4 cellular contexts compared by ENCODE assay signal in the genomic region with DNA sequence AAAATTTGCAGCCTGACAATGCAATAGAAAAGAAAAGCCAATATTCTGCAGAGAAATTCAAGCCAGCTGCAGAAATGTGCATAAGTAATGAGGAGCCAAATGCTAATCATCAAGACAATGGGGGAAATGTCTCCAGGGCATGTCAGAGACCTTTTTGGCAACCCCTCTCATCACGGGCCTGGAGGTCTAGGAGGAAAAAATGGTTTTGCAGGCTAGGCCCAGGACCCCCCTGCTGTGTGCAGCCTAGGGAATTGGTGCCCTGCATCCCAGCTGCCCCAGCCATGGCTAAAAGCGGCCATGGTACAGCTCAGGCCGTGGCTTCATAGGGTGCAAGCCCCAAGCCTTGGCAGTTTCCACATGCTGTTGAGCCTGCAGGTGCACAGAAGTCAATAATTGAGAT.
A peak's percentile ranks its signal among the peaks of the same experiment; 100 is the strongest.
TF ChIP-seq lines count a peak whose summit lies in the region.

No MANE protein-coding gene starts in this region.

TF ChIP-seq in A549, 52 proteins besides CTCF, POLR2A, EP300 and RAD21:
- TF ChIP-seq FOSB (CRISPR knock-in tag; IDR thresholded peaks at IDR 0.05), result no peak
- TF ChIP-seq SREBF2 (IDR thresholded peaks at IDR 0.05), result no peak
- TF ChIP-seq EHMT2 (IDR thresholded peaks at IDR 0.05; ENCODE audit: low read depth), result no peak
- TF ChIP-seq PHF8 (IDR thresholded peaks at IDR 0.05; ENCODE audit: borderline replicate concordance, low read depth), result no peak
- TF ChIP-seq ZFP36 (IDR thresholded peaks at IDR 0.05; ENCODE audit: borderline replicate concordance, partially characterized antibody), result peak; percentile 91

TF ChIP-seq in HEK293, 187 proteins besides CTCF, POLR2A, EP300 and RAD21:
- TF ChIP-seq BCL11B (tag by site-specific recombination; IDR thresholded peaks at IDR 0.05; ENCODE audit: low read depth), result no peak
- TF ChIP-seq ZNF585B (tag by site-specific recombination; IDR thresholded peaks at IDR 0.05), result peak; percentile 84
- no peak for TF ChIP-seq ZNF221 (tag by site-specific recombination; IDR thresholded peaks at IDR 0.05; ENCODE audit: borderline replicate concordance)
- TF ChIP-seq ZNF768 (tag by site-specific recombination; IDR thresholded peaks at IDR 0.05), result no peak
- TF ChIP-seq ZNF416 (tag by site-specific recombination; IDR thresholded peaks at IDR 0.05), result no peak
- peak; percentile 36 for TF ChIP-seq SETDB1 (IDR thresholded peaks at IDR 0.05; ENCODE audit: insufficient read length, low read length)

TF ChIP-seq in GM12878, 131 proteins besides CTCF, POLR2A, EP300 and RAD21:
- TF ChIP-seq CBX5 (IDR thresholded peaks at IDR 0.05; ENCODE audit: low read depth), result peak; percentile 39; the same call in 1 of the 2 replicates
- TF ChIP-seq ZNF207 (IDR thresholded peaks at IDR 0.05; ENCODE audit: borderline replicate concordance), result no peak
- TF ChIP-seq, protein P1, sequence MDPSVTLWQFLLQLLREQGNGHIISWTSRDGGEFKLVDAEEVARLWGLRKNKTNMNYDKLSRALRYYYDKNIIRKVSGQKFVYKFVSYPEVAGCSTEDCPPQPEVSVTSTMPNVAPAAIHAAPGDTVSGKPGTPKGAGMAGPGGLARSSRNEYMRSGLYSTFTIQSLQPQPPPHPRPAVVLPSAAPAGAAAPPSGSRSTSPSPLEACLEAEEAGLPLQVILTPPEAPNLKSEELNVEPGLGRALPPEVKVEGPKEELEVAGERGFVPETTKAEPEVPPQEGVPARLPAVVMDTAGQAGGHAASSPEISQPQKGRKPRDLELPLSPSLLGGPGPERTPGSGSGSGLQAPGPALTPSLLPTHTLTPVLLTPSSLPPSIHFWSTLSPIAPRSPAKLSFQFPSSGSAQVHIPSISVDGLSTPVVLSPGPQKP (IDR thresholded peaks at IDR 0.05; ENCODE audit: low read depth, low read length), result no peak
- no peak for TF ChIP-seq YBX1 (IDR thresholded peaks at IDR 0.05)
- no peak for TF ChIP-seq GABPA (IDR thresholded peaks at IDR 0.05; ENCODE audit: low read depth)
- no peak for TF ChIP-seq SIX5 (IDR thresholded peaks at IDR 0.05; ENCODE audit: low read depth, low read length, severe bottlenecking)

TF ChIP-seq in K562, 482 proteins besides CTCF, POLR2A, EP300 and RAD21:
- no peak for TF ChIP-seq SRSF1 (IDR thresholded peaks at IDR 0.05; ENCODE audit: low read depth, low read length)
- no peak for TF ChIP-seq HMG20B (CRISPR knock-in tag; IDR thresholded peaks at IDR 0.05)
- no peak for TF ChIP-seq STAG1 (CRISPR knock-in tag; IDR thresholded peaks at IDR 0.05; ENCODE audit: borderline replicate concordance)
- no peak for TF ChIP-seq ZNF551 (CRISPR knock-in tag; IDR thresholded peaks at IDR 0.05)
- peak; percentile 45 for TF ChIP-seq ZFP36 (IDR thresholded peaks at IDR 0.05; ENCODE audit: low read depth, low read length, partially characterized antibody)
- no peak for TF ChIP-seq ZNF75A (CRISPR knock-in tag; IDR thresholded peaks at IDR 0.05)
- TF ChIP-seq ZNF121 (CRISPR knock-in tag; conservative IDR thresholded peaks at IDR 0.05), result no peak
